35 cellular contexts compared by ENCODE assay signal in genomic region chr4:6672131-6672530, GRCh38. TPM values are rescaled to one million over a fixed set of nuclear protein-coding genes. Genes with fewer than 3 reads are reported as not detected.
"Had no signal": no experiment of that assay in that cellular context is flagged by ENCODE, and none has a peak within 500 bp of the region (broad histone marks: within the 10 kb centered on the region; RNA-seq: fewer than 3 reads in every experiment).

No MANE protein-coding gene starts in this region.

- H3K4me3 ChIP-seq: adrenal gland, body of pancreas, colonic mucosa, esophagus squamous epithelium, heart right ventricle had no signal

- H3K27ac ChIP-seq: adrenal gland, body of pancreas, colonic mucosa, epithelial cell of prostate, heart right ventricle had no signal

- DNase-seq: activated B cell treated with CpG ODN at 0.5 μM for 24 hours; activated CD4-positive, alpha-beta T cell treated with anti-CD3 and anti-CD28 coated beads for 48 hours; activated CD4-positive, alpha-beta T cell treated with anti-CD3 and anti-CD28 coated beads, Interleukin-2, amount 50 U/mL, for 1 hour; activated CD4-positive, alpha-beta T cell treated with anti-CD3 and anti-CD28 coated beads, Interleukin-2, amount 50 U/mL, for 48 hours; activated CD8-positive, alpha-beta memory T cell treated with anti-CD3 and anti-CD28 coated beads for 24 hours; activated CD8-positive, alpha-beta T cell treated with anti-CD3 and anti-CD28 coated beads for 36 hours; activated effector memory CD4-positive, alpha-beta T cell treated with anti-CD3 and anti-CD28 coated beads, Interleukin-2, amount 50 U/mL, for 16 hours; activated naive CD4-positive, alpha-beta T cell treated with anti-CD3 and anti-CD28 coated beads, Interleukin-2, amount 10 ng/mL, durations not matched to agents 7 days and 5 days; activated T-cell treated with anti-CD3 and anti-CD28 coated beads, Interleukin-2, amount 50 U/mL, for 48 hours; adrenal gland; amygdala; aorta; body of pancreas; caudate nucleus; cerebellar nuclear complex; colonic mucosa; effector CD8-positive, alpha-beta T cell; esophagus squamous epithelium; foreskin melanocyte; heart right ventricle; T-helper 1 cell; T-helper 17 cell; T1000; WERI-Rb-1 had no signal

- H3K9me3 Mint-ChIP-seq: activated B cell treated with CpG ODN at 0.5 μM for 24 hours; activated CD8-positive, alpha-beta T cell treated with anti-CD3 and anti-CD28 coated beads for 36 hours; activated naive CD4-positive, alpha-beta T cell treated with anti-CD3 and anti-CD28 coated beads, Interleukin-2, amount 50 U/mL, for 72 hours; activated T-helper 1 cell treated with anti-CD3 and anti-CD28 coated beads, Interleukin-12 subunit alpha, Interleukin-12 subunit beta, Interleukin-2, Interleukin-4 antibody, amounts not matched to agents 30 ng/mL and 10 ng/mL and 1 ng/mL, durations not matched to agents 14 hours and 24 hours and 36 hours; activated T-helper 2 cell treated with anti-CD3 and anti-CD28 coated beads, Interferon-gamma antibody, Interleukin-2, Interleukin-4, amounts not matched to agents 10 μg/mL and 5 μg/mL and 100 μg/mL, durations not matched to agents 14 hours and 24 hours and 36 hours; T-helper 2 cell treated with Interferon-gamma antibody and Interleukin-4, amounts not matched to agents 5 μg/mL and 100 μg/mL, for 36 hours had no signal

- H3K36me3 ChIP-seq: adrenal gland, colonic mucosa had no signal

- H3K27me3 ChIP-seq: adrenal gland, body of pancreas, colonic mucosa, esophagus squamous epithelium, gastroesophageal sphincter, heart right ventricle had no signal

- H3K27ac Mint-ChIP-seq: activated B cell treated with CpG ODN at 0.5 μM for 24 hours; activated naive CD4-positive, alpha-beta T cell treated with anti-CD3 and anti-CD28 coated beads, Interleukin-2, amount 50 U/mL, for 72 hours; activated T-helper 1 cell treated with anti-CD3 and anti-CD28 coated beads, Interleukin-12 subunit alpha, Interleukin-12 subunit beta, Interleukin-2, Interleukin-4 antibody, amounts not matched to agents 30 ng/mL and 10 ng/mL and 1 ng/mL, durations not matched to agents 14 hours and 24 hours and 36 hours; activated T-helper 2 cell treated with anti-CD3 and anti-CD28 coated beads, Interferon-gamma antibody, Interleukin-2, Interleukin-4, amounts not matched to agents 10 μg/mL and 5 μg/mL and 100 μg/mL, durations not matched to agents 14 hours and 24 hours and 36 hours; T-helper 17 cell; T-helper 2 cell treated with Interferon-gamma antibody and Interleukin-4, amounts not matched to agents 5 μg/mL and 100 μg/mL, for 36 hours had no signal

- ATAC-seq: activated CD4-positive, CD25-positive, alpha-beta regulatory T cell treated with anti-CD3 and anti-CD28 coated beads, Interleukin-2, amount 50 U/mL, for 24 hours; activated CD8-positive, alpha-beta T cell treated with anti-CD3 and anti-CD28 coated beads for 36 hours; activated naive CD4-positive, alpha-beta T cell treated with anti-CD3 and anti-CD28 coated beads, Interleukin-2, amount 50 U/mL, for 72 hours; body of pancreas; gastroesophageal sphincter; heart right ventricle; T-helper 17 cell had no signal

- H3K4me3 Mint-ChIP-seq: activated B cell treated with CpG ODN at 0.5 μM for 24 hours; activated CD8-positive, alpha-beta T cell treated with anti-CD3 and anti-CD28 coated beads for 36 hours; activated naive CD4-positive, alpha-beta T cell treated with anti-CD3 and anti-CD28 coated beads, Interleukin-2, amount 10 ng/mL, durations not matched to agents 7 days and 5 days; activated T-helper 1 cell treated with anti-CD3 and anti-CD28 coated beads, Interleukin-12 subunit alpha, Interleukin-12 subunit beta, Interleukin-2, Interleukin-4 antibody, amounts not matched to agents 30 ng/mL and 10 ng/mL and 1 ng/mL, durations not matched to agents 14 hours and 24 hours and 36 hours; T-helper 2 cell treated with Interferon-gamma antibody and Interleukin-4, amounts not matched to agents 5 μg/mL and 100 μg/mL, for 36 hours had no signal

- H3K9me3 ChIP-seq: adrenal gland, body of pancreas, colonic mucosa, esophagus squamous epithelium, gastroesophageal sphincter, heart right ventricle had no signal

- H3K27me3 Mint-ChIP-seq: activated B cell treated with CpG ODN at 0.5 μM for 24 hours; activated CD8-positive, alpha-beta T cell treated with anti-CD3 and anti-CD28 coated beads for 36 hours; T-helper 17 cell had no signal

RNA-seq across cellular contexts. Expression of gene S100P, which starts 21.5 kb away (rescaled TPM):
- total RNA-seq: activated B cell treated with CpG ODN at 0.5 μM for 24 hours, endothelial cell of umbilical vein, fibroblast of lung, fibroblast of villous mesenchyme, glomerular endothelial cell had no signal
- polyA plus RNA-seq: endothelial cell of umbilical vein, fibroblast of lung had no signal
